Comparison of ENCODE assay signal across 12 cellular contexts in the genomic region with DNA sequence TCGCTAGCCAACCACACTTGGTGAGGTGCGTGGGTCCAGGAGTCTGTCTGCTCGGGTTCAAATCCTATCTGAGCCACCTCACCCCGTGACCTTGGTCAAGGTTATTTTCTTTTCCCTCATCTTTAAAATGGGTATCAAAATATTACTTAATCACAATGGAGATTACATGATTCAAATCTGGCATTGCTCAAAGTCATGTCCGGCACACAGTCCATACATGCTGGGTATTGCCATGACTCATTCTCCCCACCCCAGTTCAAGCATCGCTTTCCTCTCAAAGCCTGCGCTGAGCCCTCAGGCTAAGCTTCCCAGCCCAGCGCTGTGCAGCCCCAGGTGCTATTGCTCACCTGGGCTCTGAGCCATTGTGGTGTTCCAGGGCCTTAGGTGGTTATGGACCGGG. TPM values are rescaled to one million over a fixed set of nuclear protein-coding genes. Genes with fewer than 3 reads are reported as not detected.
A peak's percentile ranks its signal among the peaks of the same experiment; 100 is the strongest.
DNase-seq lines count a peak whose midpoint lies in the region; ATAC-seq and TF ChIP-seq lines count a peak whose summit lies in the region.
"Had no signal": no experiment of that assay in that cellular context is flagged by ENCODE, and none has a peak within 500 bp of the region (broad histone marks: within the 10 kb centered on the region; RNA-seq: fewer than 3 reads in every experiment).

No MANE protein-coding gene starts in this region.

- H3K4me1 ChIP-seq in GM23248 (ENCODE audit: insufficient read depth) (peaks cover 31% of the 10 kb centered on the region), RWPE2 (ENCODE audit: insufficient read depth, poor library complexity, severe bottlenecking) (peaks cover 22% of the 10 kb centered on the region), esophagus muscularis mucosa (peaks cover 25 to 49% (median 43%) of the 10 kb centered on the region in 4 donors), psoas muscle (peaks cover 28% of the 10 kb centered on the region)

- TF ChIP-seq CTCF in RWPE2 (IDR thresholded peaks at IDR 0.05; ENCODE audit: poor library complexity, severe bottlenecking) (no peak), esophagus muscularis mucosa (IDR thresholded peaks at IDR 0.05) (no peak), psoas muscle (IDR thresholded peaks at IDR 0.05) (no peak)

- in situ Hi-C loops in GM23248 (cut with MboI): no loop called here

- H2AFZ ChIP-seq in GM23248: no peak overlapping the region

- H3K9me3 ChIP-seq in GM23248 (ENCODE audit: low read depth): no peaks in the 10 kb centered on the region
- H3K9me3 ChIP-seq in RWPE2 (ENCODE audit: severe bottlenecking): no peaks in the 10 kb centered on the region
- H3K9me3 ChIP-seq in esophagus muscularis mucosa: no peaks in the 10 kb centered on the region
- no peaks in the 10 kb centered on the region for H3K9me3 ChIP-seq in psoas muscle

- H3K79me2 ChIP-seq in GM23248 (ENCODE audit: insufficient read depth): peaks cover 22% of the 10 kb centered on the region

- TF ChIP-seq POLR2A in esophagus muscularis mucosa (IDR thresholded peaks at IDR 0.05; ENCODE audit: low read depth): no peak

- ATAC-seq in RWPE2 (ENCODE audit: low read depth) (peak; percentile 15; the same call in 1 of the 3 replicates), psoas muscle (no peak), GM18909 (IDR thresholded peaks at IDR 0.05; ENCODE audit: poor library complexity, unreplicated experiment) (no peak), HG02884 (IDR thresholded peaks at IDR 0.05; ENCODE audit: unreplicated experiment) (no peak)
- no peak for ATAC-seq in activated CD4-positive, CD25-positive, alpha-beta regulatory T cell treated with anti-CD3 and anti-CD28 coated beads, Interleukin-2, amount 50 U/mL, for 24 hours

- H3K4me2 ChIP-seq in GM23248 (ENCODE audit: unreplicated experiment): no peak overlapping the region

- WGBS in GM23248 (ENCODE audit: low coverage in 1 of 2, low lambda C conversion rate in 2 of 2, missing lambda C conversion rate in 2 of 2), 2 experiments: 89 to 90% methylated on average over 9 of the region's 9 CpGs
- 83% methylated on average over 8 of the region's 9 CpGs for WGBS in esophagus muscularis mucosa
- 91 to 94% (median 92%) methylated on average over 9 of the region's 9 CpGs for WGBS in psoas muscle, 3 donors

- no peak for TF ChIP-seq EP300 in esophagus muscularis mucosa (IDR thresholded peaks at IDR 0.05)

- H3K4me3 ChIP-seq in GM23248 (no peak overlapping the region), RWPE2 (ENCODE audit: severe bottlenecking) (no peak overlapping the region), esophagus muscularis mucosa (no peak overlapping the region), psoas muscle (no peak overlapping the region)
- H3K4me3 ChIP-seq: cardiac muscle cell had no signal

- DNase-seq in GM23248: no peak
- DNase-seq in RWPE2 (ENCODE audit: low spot score): no peak
- DNase-seq in esophagus muscularis mucosa (ENCODE audit: extremely low spot score): peak; percentile 39
- DNase-seq in psoas muscle: no peak
- no peak for DNase-seq in NCI-H774 (lab: John Stamatoyannopoulos, UW)
- DNase-seq: DMS153, NCI-H1694, T-helper 9 cell had no signal

- H3F3A ChIP-seq in GM23248 (ENCODE audit: insufficient read depth): peaks cover 31% of the 10 kb centered on the region

- H3K9ac ChIP-seq in GM23248: 0 out of 2 replicates have a peak overlapping the region, but pooled peaks have one; percentile 78

- no peaks in the 10 kb centered on the region for H3K27me3 ChIP-seq in GM23248 (replicated peaks; ENCODE audit: insufficient read depth)
- H3K27me3 ChIP-seq in RWPE2 (ENCODE audit: insufficient read depth, poor library complexity, severe bottlenecking): no peaks in the 10 kb centered on the region
- no peaks in the 10 kb centered on the region for H3K27me3 ChIP-seq in esophagus muscularis mucosa
- H3K27me3 ChIP-seq in psoas muscle (ENCODE audit: insufficient read depth in 3 of 3, low read length in 2 of 3): no peaks in the 10 kb centered on the region
- H3K27me3 ChIP-seq: cardiac muscle cell had no signal

- intact Hi-C loops in esophagus muscularis mucosa (cut with DNase I) (loop anchor here (2.0 to 5.0 kb wide), 2 partner anchors 48 to 140 kb away; a partner anchor contains a TSS), psoas muscle (cut with DNase I) (loop anchor here (2.0 to 10.0 kb wide), 5 partner anchors 48 to 195 kb away; a partner anchor contains a TSS)

- H3K9me2 ChIP-seq in GM23248 (ENCODE audit: insufficient read depth): no peaks in the 10 kb centered on the region

- no peaks in the 10 kb centered on the region for H4K20me1 ChIP-seq in GM23248 (ENCODE audit: insufficient read depth)

- H3K27ac ChIP-seq in GM23248 (peak overlapping the region; percentile 93), RWPE2 (ENCODE audit: poor library complexity, severe bottlenecking) (peak overlapping the region; percentile 40), esophagus muscularis mucosa (replicated peaks in 1 of 4) (peak overlapping the region; percentile 73 to 85 (median 76)), psoas muscle (peak overlapping the region; percentile 92)

- H3K36me3 ChIP-seq in GM23248 (ENCODE audit: low read depth) (no peaks in the 10 kb centered on the region), RWPE2 (ENCODE audit: low read depth) (no peaks in the 10 kb centered on the region; the same call in 1 of the 2 replicates), esophagus muscularis mucosa (peaks cover 0 to 13% (median 2%) of the 10 kb centered on the region in 4 donors), psoas muscle (ENCODE audit: insufficient read depth in 1 of 2, low read depth in 1 of 2) (peaks cover 0 to 5% of the 10 kb centered on the region in 2 donors)
- H3K36me3 ChIP-seq: cardiac muscle cell had no signal

RNA-seq across cellular contexts. Expression of a gene that starts 27.1 kb away (rescaled TPM):
- 63.1 and 64.9 TPM in 2 replicates for total RNA-seq in GM23248 (2014; rRNA removed; shearing (Covaris generic))
- 16.8 and 17.0 TPM in 2 replicates for polyA plus RNA-seq in GM23248 (2016; fragmentation: Nextera tagmentation; extraction: Ambion mirVana)
- total RNA-seq in esophagus muscularis mucosa: 10 to 100 TPM; 55.2 to 77.2 (median 63.7) TPM
- 10 to 100 TPM; 26.5 to 53.3 (median 41.3) TPM for total RNA-seq in psoas muscle
- 10 to 100 TPM; 38.0 to 73.9 (median 56.4) TPM for polyA plus RNA-seq in psoas muscle

RNA-seq across cellular contexts. Expression of a gene that starts 41.6 kb away (rescaled TPM):
- total RNA-seq in GM23248 (2014; rRNA removed; shearing (Covaris generic)): 0.43 and 0.51 TPM in 2 replicates
- polyA plus RNA-seq in GM23248 (2016; fragmentation: Nextera tagmentation; extraction: Ambion mirVana): 0.20 and 0.24 TPM in 2 replicates
- total RNA-seq in esophagus muscularis mucosa: under 1 TPM; 0.33 to 0.45 (median 0.38) TPM
- total RNA-seq in psoas muscle: 10 to 100 TPM in 1 of 4 donors, 1 to 10 TPM in 3; 1.2 to 23.4 (median 2.2) TPM
- polyA plus RNA-seq in psoas muscle: 100 to 1,000 TPM in 1 of 3 donors, 10 to 100 TPM in 1, under 1 TPM in 1; 0.09 to 143 (median 30.0) TPM

RNA-seq across cellular contexts. Expression of a gene that starts 49.3 kb away (rescaled TPM):
- total RNA-seq in GM23248 (2014; rRNA removed; shearing (Covaris generic)): 13.8 and 28.3 TPM in 2 replicates
- polyA plus RNA-seq in GM23248 (2016; fragmentation: Nextera tagmentation; extraction: Ambion mirVana) (32.5 and 32.8 TPM in 2 replicates), psoas muscle (100 to 1,000 TPM in 1 of 3 donors, 10 to 100 TPM in 2; 28.1 to 131 (median 33.4) TPM)
- total RNA-seq in esophagus muscularis mucosa (100 to 1,000 TPM in 1 of 4 donors, 10 to 100 TPM in 3; 23.3 to 123 (median 29.9) TPM), psoas muscle (10 to 100 TPM; 10.2 to 62.0 (median 52.2) TPM)

Comparison
In these comparisons a context has a peak if more than half of its experiments do, and no peak if none do; other contexts are left out.
1. H3K27ac ChIP-seq: peak in every context shown above with its lines; median percentile 93 in GM23248; 92 in psoas muscle; 76 in esophagus muscularis mucosa; 40 in RWPE2.